8 cellular contexts compared by ENCODE assay signal in genomic region chr10:91410638-91411367, GRCh38. TPM values are rescaled to one million over a fixed set of nuclear protein-coding genes. Genes with fewer than 3 reads are reported as not detected.
A peak's percentile ranks its signal among the peaks of the same experiment; 100 is the strongest.
DNase-seq lines count a peak whose midpoint lies in the region; ATAC-seq, FAIRE-seq and TF ChIP-seq lines count a peak whose summit lies in the region.

No MANE protein-coding gene starts in this region.

- H3K4me3 ChIP-seq in A549 (peak overlapping the region; percentile 71), brain microvascular endothelial cell (ENCODE audit: low read depth, low read length) (peak overlapping the region; percentile 74)

- 6% methylated on average over 22 of the region's 25 CpGs for WGBS in A549 (ENCODE audit: missing lambda C conversion rate)

- TF ChIP-seq RAD21 in A549 (conservative IDR thresholded peaks at IDR 0.05 in 1 of 2, IDR thresholded peaks at IDR 0.05 in 1 of 2): no peak

- no peak for TF ChIP-seq POLR2A in A549 (IDR thresholded peaks at IDR 0.05; ENCODE audit: low read length)

- no peaks in the 10 kb centered on the region for H3K9me3 ChIP-seq in A549

- H3K4me2 ChIP-seq in A549: peak overlapping the region; percentile 78

- ATAC-seq in A549 (peak; percentile 79 to 85), GM19351 (IDR thresholded peaks at IDR 0.05; ENCODE audit: unreplicated experiment) (peak; percentile 1)

- CTCF ChIA-PET in A549 (lab: Yijun Ruan, JAX): interaction anchor here (0.9 to 2.5 kb wide), 7 partner anchors 10 to 225 kb away, joined by 3 to 10 read pairs (median 4); no protein-coding TSS in a partner anchor

- no peak for TF ChIP-seq EP300 in A549 (IDR thresholded peaks at IDR 0.05)

- peak in 1 of 2 experiments; percentile 53 for DNase-seq in A549 (ENCODE audit: low read depth in 1 of 2, low spot score in 1 of 2)
- peak; percentile 22 for DNase-seq in RCC 7860 (ENCODE audit: low spot score)
- DNase-seq in brain microvascular endothelial cell: peak; percentile 52
- peak; percentile 56 for DNase-seq in kidney glomerular epithelial cell (lab: John Stamatoyannopoulos, UW)
- peak; percentile 33 to 47 for DNase-seq in stimulated activated CD4-positive, alpha-beta T cell treated with anti-CD3 and anti-CD28 coated beads, Interleukin-2, amount 100 ng/mL, for 24 hours
- no peak for DNase-seq in NCI-H2029 (lab: John Stamatoyannopoulos, UW)
- DNase-seq in NCI-H1105 (lab: John Stamatoyannopoulos, UW): no peak

- TF ChIP-seq CTCF in A549 (IDR thresholded peaks at IDR 0.05): no peak
- TF ChIP-seq CTCF in brain microvascular endothelial cell (IDR thresholded peaks at IDR 0.05; ENCODE audit: low read depth, low read length, missing control alignments): no peak

- H3K27me3 ChIP-seq in brain microvascular endothelial cell (replicated peaks): no peaks in the 10 kb centered on the region

- H3K27ac ChIP-seq in A549 (peak overlapping the region; percentile 96 to 99), brain microvascular endothelial cell (peak overlapping the region; percentile 97)

- in situ Hi-C loops in brain microvascular endothelial cell (cut with HindIII; ENCODE audit: low pct_ligation_motif_present, low sequenced_read_pairs): no loop called here

- FAIRE-seq in A549 (lab: Jason Lieb, UNC) (no peak), RCC 7860 (lab: Jason Lieb, UNC) (no peak)

- POLR2A ChIA-PET in A549 (lab: Yijun Ruan, JAX): interaction anchor here (1.2 kb wide), 1 partner anchor 223 kb away, joined by 3 read pairs; the partner anchor contains the start of gene PPP1R3C

- peaks cover 14% of the 10 kb centered on the region; the same call in 1 of the 3 replicates for H3K4me1 ChIP-seq in A549

- H3K36me3 ChIP-seq in brain microvascular endothelial cell (replicated peaks): no peaks in the 10 kb centered on the region

TF ChIP-seq in A549, 52 proteins besides CTCF, POLR2A, EP300 and RAD21:
- TF ChIP-seq E2F6 (IDR thresholded peaks at IDR 0.05; ENCODE audit: borderline replicate concordance, low read depth) (0 out of 2 replicates have a peak, but pooled peaks have one; percentile 11), MAX (IDR thresholded peaks at IDR 0.05) (peak; percentile 33), HMGXB4 (CRISPR knock-in tag; IDR thresholded peaks at IDR 0.05; ENCODE audit: borderline replicate concordance) (0 out of 2 replicates have a peak, but pooled peaks have one; percentile 66), MYC (IDR thresholded peaks at IDR 0.05; ENCODE audit: borderline replicate concordance, low read length) (no peak), ZSCAN20 (CRISPR knock-in tag; IDR thresholded peaks at IDR 0.05) (no peak), PHF8 (IDR thresholded peaks at IDR 0.05; ENCODE audit: borderline replicate concordance, low read depth) (peak; percentile 10; the same call in 1 of the 2 replicates)

RNA-seq across cellular contexts. Expression of gene HECTD2, which starts 0.7 kb away (rescaled TPM):
- polyA plus RNA-seq in A549 (2011; rRNA removed) (13.4 and 13.9 TPM in 2 replicates), A549 (2017; fragmentation: RNase III; extraction: RNeasy Plus Mini Kit Qiagen cat#74134 plus additional on column Dnase treatment) (3.8 to 5.7 TPM (median 4.1 TPM) in 3 replicates)
- polyA plus RNA-seq in A549 (2012; cell fraction: cytosol; rRNA removed): 2.0 and 2.6 TPM in 2 replicates
- polyA plus RNA-seq in A549 (2012; cell fraction: nucleus; rRNA removed): 2.6 and 3.3 TPM in 2 replicates
- 7.6 and 11.0 TPM in 2 replicates for polyA minus RNA-seq in A549 (2011; rRNA and poly(A)+ RNA removed)

Comparison
In these comparisons a context has a peak if more than half of its experiments do, and no peak if none do; other contexts are left out.
1. DNase-seq: peak in RCC 7860 (single experiment), brain microvascular endothelial cell (single experiment), kidney glomerular epithelial cell (single experiment) and stimulated activated CD4-positive, alpha-beta T cell treated with anti-CD3 and anti-CD28 coated beads, Interleukin-2, amount 100 ng/mL, for 24 hours (2 of 2); none in NCI-H2029 (single experiment) and NCI-H1105 (single experiment).